ENCODE assay signal across 29 cellular contexts in the genomic region with DNA sequence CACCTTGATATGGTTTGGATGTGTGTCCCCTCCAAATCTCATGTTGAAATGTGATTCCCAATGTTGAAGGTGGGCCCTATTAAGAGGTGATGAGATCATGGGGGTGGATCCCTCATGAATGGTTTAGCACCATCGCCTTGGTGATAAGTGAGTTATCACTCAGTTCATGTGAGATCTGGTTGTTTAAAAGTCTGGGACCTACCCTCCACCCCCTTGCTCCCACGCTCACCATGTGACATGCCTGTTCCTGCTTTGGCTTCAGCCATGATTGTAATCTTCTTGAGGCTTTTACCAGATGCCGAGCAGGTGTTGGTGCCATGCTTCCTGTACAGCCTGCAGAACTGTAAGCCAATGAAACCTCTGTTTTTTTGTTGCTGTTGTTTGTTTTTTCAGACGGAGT.
"Had no signal": no experiment of that assay in that cellular context is flagged by ENCODE, and none has a peak within 500 bp of the region (broad histone marks: within the 10 kb centered on the region; RNA-seq: fewer than 3 reads in every experiment).

No MANE protein-coding gene starts in this region.

- H3K27me3 Mint-ChIP-seq: activated CD8-positive, alpha-beta T cell treated with anti-CD3 and anti-CD28 coated beads for 36 hours; activated naive CD4-positive, alpha-beta T cell treated with anti-CD3 and anti-CD28 coated beads, Interleukin-2, amount 50 U/mL, for 24 hours; activated naive CD8-positive, alpha-beta T cell treated with anti-CD3 and anti-CD28 coated beads, Interleukin-2, amount 10 ng/mL, durations not matched to agents 7 days and 5 days; activated T-helper 17 cell treated with anti-CD3 and anti-CD28 coated beads, Interleukin-2, amount 50 U/mL, for 72 hours; central memory CD8-positive, alpha-beta T cell had no signal

- H3K36me3 ChIP-seq: ascending aorta, cardiac muscle cell had no signal

- DNase-seq: activated CD4-positive, alpha-beta T cell treated with anti-CD3 and anti-CD28 coated beads, Interleukin-2, amount 10 ng/mL, durations not matched to agents 24 days and 14 days; activated CD4-positive, alpha-beta T cell treated with anti-CD3 and anti-CD28 coated beads, Interleukin-2, amount 50 U/mL, for 4 hours; activated CD8-positive, alpha-beta T cell treated with anti-CD3 and anti-CD28 coated beads for 36 hours; activated effector memory CD4-positive, alpha-beta T cell treated with anti-CD3 and anti-CD28 coated beads, Interleukin-2, amount 50 U/mL, for 16 hours; activated naive CD4-positive, alpha-beta T cell treated with Interleukin-2 at 50 U/mL for 16 hours; activated naive CD8-positive, alpha-beta T cell treated with anti-CD3 and anti-CD28 coated beads, Interleukin-2, amount 10 ng/mL, durations not matched to agents 7 days and 5 days; activated T-cell treated with anti-CD3 and anti-CD28 coated beads, Interleukin-2, amount 50 U/mL, for 1 hour; activated T-cell treated with anti-CD3 and anti-CD28 coated beads, Interleukin-2, amount 50 U/mL, for 72 hours; amygdala; NCI-H1048; NCI-H1105 treated with DMSO at 0.1 percent for 48 hours; NCI-H1436; NCI-H1694; NCI-H1930; NCI-H2081 treated with DMSO at 0.1 percent for 48 hours; NCI-H345; NCI-H524 treated with DMSO at 0.1 percent for 48 hours; NK-92 treated with Interleukin-12 subunit alpha and Interleukin-12 subunit beta, amount 100 ng/mL, for 24 hours; PC-9; SIG-M5; T1000 had no signal

- H3K4me2 ChIP-seq: PC-9 had no signal

- H3K27ac Mint-ChIP-seq: activated CD4-positive, alpha-beta T cell treated with anti-CD3 and anti-CD28 coated beads, Interleukin-2, amount 10 ng/mL, durations not matched to agents 24 days and 14 days; activated CD8-positive, alpha-beta T cell treated with anti-CD3 and anti-CD28 coated beads for 36 hours; activated naive CD4-positive, alpha-beta T cell treated with anti-CD3 and anti-CD28 coated beads, Interleukin-2, amount 50 U/mL, for 24 hours; activated naive CD8-positive, alpha-beta T cell treated with anti-CD3 and anti-CD28 coated beads, Interleukin-2, amount 10 ng/mL, durations not matched to agents 7 days and 5 days; activated T-cell treated with anti-CD3 and anti-CD28 coated beads, Interleukin-2, amount 50 U/mL, for 72 hours; activated T-helper 17 cell treated with anti-CD3 and anti-CD28 coated beads, Interleukin-2, amount 50 U/mL, for 72 hours had no signal

- ATAC-seq: Right ventricle myocardium inferior had no signal

- H3K9me3 ChIP-seq: ascending aorta had no signal

- H3K27ac ChIP-seq: ascending aorta, cardiac muscle cell, PC-9, RWPE1, SK-N-MC had no signal

- H3K4me1 ChIP-seq: ascending aorta had no signal

- H3K4me3 ChIP-seq: ascending aorta, cardiac muscle cell, PC-9, SK-N-MC had no signal

- H3K27me3 ChIP-seq: ascending aorta, cardiac muscle cell had no signal

- H3K4me3 Mint-ChIP-seq: activated CD4-positive, alpha-beta T cell treated with anti-CD3 and anti-CD28 coated beads, Interleukin-2, amount 10 ng/mL, durations not matched to agents 24 days and 14 days; activated CD8-positive, alpha-beta T cell treated with anti-CD3 and anti-CD28 coated beads for 36 hours; activated naive CD4-positive, alpha-beta T cell treated with anti-CD3 and anti-CD28 coated beads, Interleukin-2, amount 50 U/mL, for 24 hours; activated naive CD8-positive, alpha-beta T cell treated with anti-CD3 and anti-CD28 coated beads, Interleukin-2, amount 10 ng/mL, durations not matched to agents 7 days and 5 days; activated T-cell treated with anti-CD3 and anti-CD28 coated beads, Interleukin-2, amount 50 U/mL, for 72 hours; activated T-helper 17 cell treated with anti-CD3 and anti-CD28 coated beads, Interleukin-2, amount 50 U/mL, for 72 hours; central memory CD8-positive, alpha-beta T cell had no signal
